ENCODE assay signal across 15 cellular contexts in genomic region chr4:41879552-41879951, GRCh38. TPM values are rescaled to one million over a fixed set of nuclear protein-coding genes. Genes with fewer than 3 reads are reported as not detected.
A peak's percentile ranks its signal among the peaks of the same experiment; 100 is the strongest.
DNase-seq lines count a peak whose midpoint lies in the region; ATAC-seq and TF ChIP-seq lines count a peak whose summit lies in the region.
"Had no signal": no experiment of that assay in that cellular context is flagged by ENCODE, and none has a peak within 500 bp of the region (broad histone marks: within the 10 kb centered on the region; RNA-seq: fewer than 3 reads in every experiment).

No MANE protein-coding gene starts in this region.

- ATAC-seq in HG02759 (IDR thresholded peaks at IDR 0.05; ENCODE audit: unreplicated experiment): no peak
- ATAC-seq: GM12878 had no signal

- peaks cover 25% of the 10 kb centered on the region for H3K9me3 Mint-ChIP-seq in glutamatergic neuron (ENCODE audit: unreplicated experiment)
- no peaks in the 10 kb centered on the region for H3K9me3 Mint-ChIP-seq in neural crest cell
- H3K9me3 Mint-ChIP-seq: CD4-positive, CD25-positive, alpha-beta regulatory T cell; H9 had no signal

- H3K27ac Mint-ChIP-seq in glutamatergic neuron (ENCODE audit: unreplicated experiment) (peak overlapping the region; percentile 89), neural crest cell (ENCODE audit: unreplicated experiment) (no peak overlapping the region)
- H3K27ac Mint-ChIP-seq: CD4-positive, CD25-positive, alpha-beta regulatory T cell; H9 had no signal

- peaks cover 36% of the 10 kb centered on the region for H3K4me1 Mint-ChIP-seq in glutamatergic neuron (ENCODE audit: low read depth, unreplicated experiment)
- H3K4me1 Mint-ChIP-seq in neural crest cell: peaks cover 65% of the 10 kb centered on the region

- TF ChIP-seq CTCF in GM10266 (IDR thresholded peaks at IDR 0.05; ENCODE audit: control insufficient read depth, insufficient read depth, low read depth, missing control alignments) (no peak), glutamatergic neuron (IDR thresholded peaks at IDR 0.05; ENCODE audit: partially characterized antibody, unreplicated experiment) (no peak), neural crest cell (conservative IDR thresholded peaks at IDR 0.05) (no peak)

- DNase-seq in NCI-H82 (lab: John Stamatoyannopoulos, UW): peak; percentile 43
- no peak for DNase-seq in NCI-H82 treated with DMSO at 0.1 percent for 48 hours (lab: John Stamatoyannopoulos, UW; ENCODE audit: unreplicated experiment)
- DNase-seq in GM10266 (ENCODE audit: extremely low spot score): peak; percentile 16
- DNase-seq in glutamatergic neuron: no peak
- no peak for DNase-seq in neural crest cell (ENCODE audit: low read depth, low spot score)
- no peak for DNase-seq in ureter (ENCODE audit: low spot score)
- no peak for DNase-seq in SIG-M5 (lab: John Stamatoyannopoulos, UW)
- DNase-seq: AML-193; Calu3; CD4-positive, CD25-positive, alpha-beta regulatory T cell; DMS 273 treated with DMSO at 0.1 percent for 48 hours; GM23248 had no signal

- H3K27me3 Mint-ChIP-seq in glutamatergic neuron (ENCODE audit: unreplicated experiment) (peaks cover 37% of the 10 kb centered on the region), neural crest cell (ENCODE audit: low read depth) (peaks cover 96% of the 10 kb centered on the region)

- H3K4me3 Mint-ChIP-seq in glutamatergic neuron (ENCODE audit: unreplicated experiment) (peak overlapping the region; percentile 86), neural crest cell (peak overlapping the region; percentile 62)

- H3K36me3 Mint-ChIP-seq in glutamatergic neuron (ENCODE audit: unreplicated experiment) (peaks cover 8% of the 10 kb centered on the region), neural crest cell (ENCODE audit: low read depth) (no peaks in the 10 kb centered on the region)
- H3K36me3 Mint-ChIP-seq: CD4-positive, CD25-positive, alpha-beta regulatory T cell had no signal

RNA-seq across cellular contexts. Expression of gene TMEM33, which starts 55.7 kb away (rescaled TPM):
- 88.8 TPM for total RNA-seq in glutamatergic neuron (ENCODE audit: unreplicated experiment)
- total RNA-seq in neural crest cell: 73.9 and 74.7 TPM in 2 replicates
- 69.5 TPM for total RNA-seq in ureter

Comparison
In these comparisons a context has a peak if more than half of its experiments do, and no peak if none do; other contexts are left out.
1. DNase-seq: peak in NCI-H82 (single experiment) and GM10266 (single experiment); none in NCI-H82 treated with DMSO at 0.1 percent for 48 hours (single experiment), glutamatergic neuron (single experiment), neural crest cell (single experiment), ureter (single experiment) and SIG-M5 (single experiment).